In the genomic region with DNA sequence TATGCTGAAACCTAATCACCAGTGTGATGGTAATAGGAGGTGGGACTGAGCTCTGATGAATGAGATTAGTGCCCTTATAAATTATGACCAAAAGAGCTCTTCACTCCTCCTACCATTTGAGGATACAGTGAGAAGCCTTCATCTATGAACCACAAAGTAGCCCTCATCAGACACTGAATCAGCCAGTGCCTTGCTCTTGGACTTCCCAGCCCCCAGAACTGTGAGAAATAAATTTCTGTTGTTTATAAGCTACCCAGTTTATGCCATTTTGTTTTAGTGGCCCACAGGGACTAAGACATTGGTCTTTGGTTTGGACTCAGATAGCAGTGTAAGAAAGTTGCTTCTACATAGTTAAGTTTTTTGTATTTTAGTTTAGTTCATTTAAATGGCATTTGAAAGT, we compare ENCODE assay signal across 9 cellular contexts. TPM values are rescaled to one million over a fixed set of nuclear protein-coding genes. Genes with fewer than 3 reads are reported as not detected.
"Had no signal": no experiment of that assay in that cellular context is flagged by ENCODE, and none has a peak within 500 bp of the region (broad histone marks: within the 10 kb centered on the region; RNA-seq: fewer than 3 reads in every experiment).

No MANE protein-coding gene starts in this region.

- FAIRE-seq: G401.6, GM12878, GM12891, GM12892, GM18507, GM19239 had no signal

- ATAC-seq: GM12878 had no signal

- H3K4me3 ChIP-seq: GM12878 had no signal

- DNase-seq: GDM1, GF-D8 had no signal

RNA-seq across cellular contexts. Expression of a gene that starts 32.9 kb away (rescaled TPM):
- total RNA-seq: G401, GM12878 had no signal
- polyA plus RNA-seq: GM12878 had no signal
